In genomic region chr20:33566781-33567603, GRCh38 we compare ENCODE assay signal across 19 cellular contexts.
DNase-seq lines count a peak whose midpoint lies in the region; ATAC-seq and TF ChIP-seq lines count a peak whose summit lies in the region.
"Had no signal": no experiment of that assay in that cellular context is flagged by ENCODE, and none has a peak within 500 bp of the region (broad histone marks: within the 10 kb centered on the region; RNA-seq: fewer than 3 reads in every experiment).

No MANE protein-coding gene starts in this region.

- no peaks in the 10 kb centered on the region for H3K36me3 ChIP-seq in mucosa of descending colon (ENCODE audit: low read depth)
- H3K36me3 ChIP-seq: neural progenitor cell had no signal

- peak; percentile 68 for DNase-seq in DMS53 (lab: John Stamatoyannopoulos, UW)
- DNase-seq in LNCaP clone FGC (ENCODE audit: low read depth) = peak; percentile 67
- DNase-seq in mucosa of descending colon = no peak
- DNase-seq in activated T-helper 1 cell treated with anti-CD3 and anti-CD28 coated beads, Interleukin-12 subunit alpha, Interleukin-12 subunit beta, Interleukin-2, Interleukin-4 antibody, amounts not matched to agents 30 ng/mL and 10 ng/mL and 1 ng/mL, durations not matched to agents 14 hours and 24 hours and 36 hours (ENCODE audit: low spot score) = no peak
- DNase-seq: activated CD4-positive, alpha-beta T cell treated with anti-CD3 and anti-CD28 coated beads, Interleukin-2, amount 50 U/mL, for 1 hour; activated CD8-positive, alpha-beta memory T cell treated with anti-CD3 and anti-CD28 coated beads, Interleukin-2, amount 50 U/mL, for 48 hours; activated gamma-delta T cell treated with Interleukin-2 at 50 U/mL for 16 hours; amniotic stem cell; KBM-7; left cardiac atrium; NCI-H1436; NCI-H524 treated with DMSO at 0.1 percent for 48 hours; RPMI8226; stimulated activated CD8-positive, alpha-beta memory T cell treated with anti-CD3 and anti-CD28 coated beads, Interleukin-4, amount 100 ng/mL, for 48 hours had no signal

- no peak overlapping the region for H3K27ac Mint-ChIP-seq in activated T-helper 1 cell treated with anti-CD3 and anti-CD28 coated beads, Interleukin-12 subunit alpha, Interleukin-12 subunit beta, Interleukin-2, Interleukin-4 antibody, amounts not matched to agents 30 ng/mL and 10 ng/mL and 1 ng/mL, durations not matched to agents 14 hours and 24 hours and 36 hours
- H3K27ac Mint-ChIP-seq: neural progenitor cell had no signal

- H3K4me3 ChIP-seq in LNCaP clone FGC (ENCODE audit: low read depth, low read length) (no peak overlapping the region), mucosa of descending colon (no peak overlapping the region)

- no peaks in the 10 kb centered on the region for H3K27me3 Mint-ChIP-seq in activated T-helper 1 cell treated with anti-CD3 and anti-CD28 coated beads, Interleukin-12 subunit alpha, Interleukin-12 subunit beta, Interleukin-2, Interleukin-4 antibody, amounts not matched to agents 30 ng/mL and 10 ng/mL and 1 ng/mL, durations not matched to agents 14 hours and 24 hours and 36 hours (ENCODE audit: insufficient read depth)
- H3K27me3 Mint-ChIP-seq: B cell had no signal

- TF ChIP-seq CTCF in LNCaP clone FGC (IDR thresholded peaks at IDR 0.05; ENCODE audit: control insufficient read depth, extremely low read depth, insufficient read depth) = no peak
- TF ChIP-seq CTCF in mucosa of descending colon (IDR thresholded peaks at IDR 0.05) = no peak

- H3K9me3 Mint-ChIP-seq in activated T-helper 1 cell treated with anti-CD3 and anti-CD28 coated beads, Interleukin-12 subunit alpha, Interleukin-12 subunit beta, Interleukin-2, Interleukin-4 antibody, amounts not matched to agents 30 ng/mL and 10 ng/mL and 1 ng/mL, durations not matched to agents 14 hours and 24 hours and 36 hours = no peaks in the 10 kb centered on the region
- H3K9me3 Mint-ChIP-seq: neural progenitor cell had no signal

- H3K4me3 Mint-ChIP-seq in activated T-helper 1 cell treated with anti-CD3 and anti-CD28 coated beads, Interleukin-12 subunit alpha, Interleukin-12 subunit beta, Interleukin-2, Interleukin-4 antibody, amounts not matched to agents 30 ng/mL and 10 ng/mL and 1 ng/mL, durations not matched to agents 14 hours and 24 hours and 36 hours = no peak overlapping the region
- H3K4me3 Mint-ChIP-seq: B cell, neural progenitor cell had no signal

- peaks cover 2% of the 10 kb centered on the region for H3K36me3 Mint-ChIP-seq in activated T-helper 1 cell treated with anti-CD3 and anti-CD28 coated beads, Interleukin-12 subunit alpha, Interleukin-12 subunit beta, Interleukin-2, Interleukin-4 antibody, amounts not matched to agents 30 ng/mL and 10 ng/mL and 1 ng/mL, durations not matched to agents 14 hours and 24 hours and 36 hours (ENCODE audit: low read depth)
- H3K36me3 Mint-ChIP-seq: neural progenitor cell had no signal

- H3K4me1 Mint-ChIP-seq in activated T-helper 1 cell treated with anti-CD3 and anti-CD28 coated beads, Interleukin-12 subunit alpha, Interleukin-12 subunit beta, Interleukin-2, Interleukin-4 antibody, amounts not matched to agents 30 ng/mL and 10 ng/mL and 1 ng/mL, durations not matched to agents 14 hours and 24 hours and 36 hours (ENCODE audit: low read depth) = peaks cover 12% of the 10 kb centered on the region

- no peaks in the 10 kb centered on the region for H3K9me3 ChIP-seq in mucosa of descending colon

- intact Hi-C loops in mucosa of descending colon (cut with DNase I, micrococcal nuclease) = no loop called here
- intact Hi-C loops in activated T-helper 1 cell treated with anti-CD3 and anti-CD28 coated beads, Interleukin-12 subunit alpha, Interleukin-12 subunit beta, Interleukin-2, Interleukin-4 antibody, amounts not matched to agents 30 ng/mL and 10 ng/mL and 1 ng/mL, durations not matched to agents 14 hours and 24 hours and 36 hours (cut with micrococcal nuclease) = no loop called here

- ATAC-seq in SK-N-SH treated with all-trans-retinoic acid at 6 μM for 48 hours (peak; percentile 33; the same call in 2 of the 3 replicates), mucosa of descending colon (peak; percentile 64), HG03097 (IDR thresholded peaks at IDR 0.05; ENCODE audit: low FRiP score, unreplicated experiment) (no peak), GM19397 (IDR thresholded peaks at IDR 0.05; ENCODE audit: unreplicated experiment) (no peak)
- ATAC-seq: left cardiac atrium had no signal

- H3K4me1 ChIP-seq in mucosa of descending colon (ENCODE audit: low read depth) = peaks cover 33% of the 10 kb centered on the region

TF ChIP-seq in SK-N-SH treated with all-trans-retinoic acid at 6 μM for 48 hours, 23 proteins besides CTCF, POLR2A, EP300 and RAD21:
- TF ChIP-seq TCF4 (CRISPR knock-in tag; IDR thresholded peaks at IDR 0.05; ENCODE audit: borderline replicate concordance) (peak; percentile 27; the same call in 1 of the 2 replicates), CSDC2 (CRISPR knock-in tag; IDR thresholded peaks at IDR 0.05) (no peak), ZNF8 (CRISPR knock-in tag; IDR thresholded peaks at IDR 0.05) (no peak)

Comparison
In these comparisons a context has a peak if more than half of its experiments do, and no peak if none do; other contexts are left out.
1. DNase-seq: peak in DMS53 (single experiment) and LNCaP clone FGC (single experiment); none in mucosa of descending colon (0 of 3) and activated T-helper 1 cell treated with anti-CD3 and anti-CD28 coated beads, Interleukin-12 subunit alpha, Interleukin-12 subunit beta, Interleukin-2, Interleukin-4 antibody, amounts not matched to agents 30 ng/mL and 10 ng/mL and 1 ng/mL, durations not matched to agents 14 hours and 24 hours and 36 hours (single experiment).
2. ATAC-seq: peak in SK-N-SH treated with all-trans-retinoic acid at 6 μM for 48 hours (single experiment) and mucosa of descending colon (single experiment); none in HG03097 (single experiment) and GM19397 (single experiment).